Comparison of ENCODE assay signal across 1 cellular context in the genomic region with DNA sequence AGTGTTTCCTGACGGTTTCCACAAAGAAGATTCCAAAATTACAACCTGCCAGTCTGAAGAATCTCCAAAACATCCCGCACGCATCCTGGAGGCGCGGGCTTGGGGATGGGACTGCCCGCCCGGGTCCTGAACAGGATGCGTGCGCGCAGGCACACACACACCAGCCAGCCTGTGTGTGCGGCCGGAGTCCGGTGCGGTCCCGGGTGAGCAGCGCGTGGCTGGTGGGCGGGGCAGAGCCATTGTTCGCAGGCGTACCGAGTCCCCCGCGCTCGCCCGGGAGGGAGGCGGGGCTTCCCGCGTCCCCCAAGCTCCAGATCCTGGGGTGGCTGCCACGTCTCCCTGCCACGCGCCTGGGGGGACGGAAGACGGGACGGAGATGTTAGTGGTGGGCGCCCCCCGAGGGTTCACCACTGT.
TF ChIP-seq lines count a peak whose summit lies in the region.

No MANE protein-coding gene starts in this region.

TF ChIP-seq in WTC11, 78 proteins besides CTCF, POLR2A, EP300 and RAD21 (continued from another document):
- no peak for TF ChIP-seq PREB (CRISPR knock-in tag; IDR thresholded peaks at IDR 0.05; ENCODE audit: borderline replicate concordance)
- TF ChIP-seq ZNF121 (CRISPR knock-in tag; IDR thresholded peaks at IDR 0.05), result 0 out of 2 replicates have a peak, but pooled peaks have one; percentile 16
- peak; percentile 35; the same call in 1 of the 2 replicates for TF ChIP-seq FOXP1 (CRISPR knock-in tag; IDR thresholded peaks at IDR 0.05; ENCODE audit: borderline replicate concordance)
- 0 out of 2 replicates have a peak, but pooled peaks have one; percentile 13 for TF ChIP-seq KAT7 (CRISPR knock-in tag; IDR thresholded peaks at IDR 0.05; ENCODE audit: borderline replicate concordance)
- TF ChIP-seq ZNF532 (CRISPR knock-in tag; IDR thresholded peaks at IDR 0.05; ENCODE audit: borderline replicate concordance), result no peak
- TF ChIP-seq, protein P1, sequence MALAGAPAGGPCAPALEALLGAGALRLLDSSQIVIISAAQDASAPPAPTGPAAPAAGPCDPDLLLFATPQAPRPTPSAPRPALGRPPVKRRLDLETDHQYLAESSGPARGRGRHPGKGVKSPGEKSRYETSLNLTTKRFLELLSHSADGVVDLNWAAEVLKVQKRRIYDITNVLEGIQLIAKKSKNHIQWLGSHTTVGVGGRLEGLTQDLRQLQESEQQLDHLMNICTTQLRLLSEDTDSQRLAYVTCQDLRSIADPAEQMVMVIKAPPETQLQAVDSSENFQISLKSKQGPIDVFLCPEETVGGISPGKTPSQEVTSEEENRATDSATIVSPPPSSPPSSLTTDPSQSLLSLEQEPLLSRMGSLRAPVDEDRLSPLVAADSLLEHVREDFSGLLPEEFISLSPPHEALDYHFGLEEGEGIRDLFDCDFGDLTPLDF (CRISPR knock-in tag; IDR thresholded peaks at IDR 0.05), result peak; percentile 40; the same call in 1 of the 2 replicates
- no peak for TF ChIP-seq GRHL2 (CRISPR knock-in tag; IDR thresholded peaks at IDR 0.05; ENCODE audit: insufficient replicate concordance, severe bottlenecking)
- TF ChIP-seq NR3C1 (CRISPR knock-in tag; conservative IDR thresholded peaks at IDR 0.05; ENCODE audit: low read depth), result 0 out of 2 replicates have a peak, but pooled peaks have one; percentile 49
- TF ChIP-seq ZNF232 (CRISPR knock-in tag; IDR thresholded peaks at IDR 0.05), result peak; percentile 18; the same call in 1 of the 2 replicates
- TF ChIP-seq, protein P2, sequence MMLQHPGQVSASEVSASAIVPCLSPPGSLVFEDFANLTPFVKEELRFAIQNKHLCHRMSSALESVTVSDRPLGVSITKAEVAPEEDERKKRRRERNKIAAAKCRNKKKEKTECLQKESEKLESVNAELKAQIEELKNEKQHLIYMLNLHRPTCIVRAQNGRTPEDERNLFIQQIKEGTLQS (CRISPR knock-in tag; conservative IDR thresholded peaks at IDR 0.05), result no peak
- no peak for TF ChIP-seq ETV6 (CRISPR knock-in tag; IDR thresholded peaks at IDR 0.05)
- TF ChIP-seq ZSCAN18 (CRISPR knock-in tag; IDR thresholded peaks at IDR 0.05), result no peak
- peak; percentile 71; the same call in 1 of the 2 replicates for TF ChIP-seq SP1 (CRISPR knock-in tag; conservative IDR thresholded peaks at IDR 0.05)
- no peak for TF ChIP-seq ARID4B (CRISPR knock-in tag; IDR thresholded peaks at IDR 0.05; ENCODE audit: borderline replicate concordance)
- TF ChIP-seq FOXK1 (CRISPR knock-in tag; IDR thresholded peaks at IDR 0.05), result peak; percentile 21; the same call in 1 of the 2 replicates
- TF ChIP-seq NFE2L1 (CRISPR knock-in tag; IDR thresholded peaks at IDR 0.05), result peak; percentile 13; the same call in 1 of the 2 replicates
- TF ChIP-seq ZNF423 (CRISPR knock-in tag; IDR thresholded peaks at IDR 0.05), result peak; percentile 2; the same call in 1 of the 2 replicates
- no peak; the same call in 1 of the 2 replicates for TF ChIP-seq MAX (CRISPR knock-in tag; IDR thresholded peaks at IDR 0.05)
TF ChIP-seq in WTC11: peak in this region for 17.
